10 cellular contexts compared by ENCODE assay signal in the genomic region with DNA sequence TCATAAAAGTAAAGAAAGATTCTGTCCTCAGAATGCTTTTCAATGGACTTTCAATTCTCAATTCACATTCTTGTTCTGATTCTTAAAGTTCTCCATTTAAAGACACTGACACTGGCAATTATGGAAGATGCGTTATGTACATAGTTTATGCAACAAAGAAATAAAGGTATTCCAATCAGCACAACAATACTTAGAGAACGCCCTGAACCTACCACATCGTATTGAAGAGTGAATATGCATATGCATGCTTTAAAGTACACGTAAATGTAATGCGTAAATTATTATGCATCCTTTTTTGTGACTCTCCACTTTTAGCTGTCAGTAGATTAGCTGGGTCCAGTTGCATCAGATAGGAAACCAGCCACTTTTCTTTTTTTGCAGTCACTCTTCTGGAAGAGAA.
"Had no signal": no experiment of that assay in that cellular context is flagged by ENCODE, and none has a peak within 500 bp of the region (broad histone marks: within the 10 kb centered on the region; RNA-seq: fewer than 3 reads in every experiment).

No MANE protein-coding gene starts in this region.

- H3K36me3 Mint-ChIP-seq: IgD-negative memory B cell had no signal

- H3K4me2 ChIP-seq: KMS-11 had no signal

- H3K4me3 Mint-ChIP-seq: IgD-negative memory B cell had no signal

- ATAC-seq: HepG2, K562 had no signal

- H3K9me3 Mint-ChIP-seq: IgD-negative memory B cell had no signal

- H3K9ac ChIP-seq: KMS-11 had no signal

- H3K4me1 Mint-ChIP-seq: IgD-negative memory B cell had no signal

- H3K4me3 ChIP-seq: K562 had no signal

- H3K27ac Mint-ChIP-seq: IgD-negative memory B cell had no signal

- H3K27ac ChIP-seq: HL-60, KMS-11 had no signal

- DNase-seq: IMR-90, Karpas-422, Kasumi-1, KBM-7, KG1 had no signal
